In genomic region chrX:130204647-130205046, GRCh38 we compare ENCODE assay signal across 30 cellular contexts.
"Had no signal": no experiment of that assay in that cellular context is flagged by ENCODE, and none has a peak within 500 bp of the region (broad histone marks: within the 10 kb centered on the region; RNA-seq: fewer than 3 reads in every experiment).

No MANE protein-coding gene starts in this region.

- DNase-seq: activated B cell treated with CpG ODN at 0.5 μM for 24 hours; activated CD4-positive, alpha-beta memory T cell treated with anti-CD3 and anti-CD28 coated beads for 36 hours; activated CD4-positive, alpha-beta T cell treated with anti-CD3 and anti-CD28 coated beads for 4 hours; activated CD4-positive, alpha-beta T cell treated with anti-CD3 and anti-CD28 coated beads, Interleukin-2, amount 10 ng/mL, durations not matched to agents 24 days and 14 days; activated CD4-positive, alpha-beta T cell treated with anti-CD3 and anti-CD28 coated beads, Interleukin-2, amount 50 U/mL, for 1 hour; activated CD4-positive, alpha-beta T cell treated with anti-CD3 and anti-CD28 coated beads, Interleukin-2, amount 50 U/mL, for 4 hours; activated CD4-positive, CD25-positive, alpha-beta regulatory T cell treated with anti-CD3 and anti-CD28 coated beads, Interleukin-2, amount 50 U/mL, for 72 hours; activated CD8-positive, alpha-beta memory T cell treated with anti-CD3 and anti-CD28 coated beads, Interleukin-2, amount 10 ng/mL, durations not matched to agents 7 days and 5 days; activated CD8-positive, alpha-beta memory T cell treated with anti-CD3 and anti-CD28 coated beads, Interleukin-2, amount 50 U/mL, for 48 hours; activated CD8-positive, alpha-beta T cell treated with anti-CD3 and anti-CD28 coated beads for 36 hours; activated effector memory CD4-positive, alpha-beta T cell treated with Interleukin-2 at 50 U/mL for 16 hours; activated gamma-delta T cell; activated naive CD4-positive, alpha-beta T cell treated with anti-CD3 and anti-CD28 coated beads, Interleukin-2, amount 50 U/mL, for 16 hours; activated naive CD4-positive, alpha-beta T cell treated with Interleukin-2 at 50 U/mL for 16 hours; activated naive CD8-positive, alpha-beta T cell treated with anti-CD3 and anti-CD28 coated beads for 36 hours; activated T-cell treated with anti-CD3 and anti-CD28 coated beads, Interleukin-2, amount 50 U/mL, for 24 hours; activated T-cell treated with anti-CD3 and anti-CD28 coated beads, Interleukin-2, amount 50 U/mL, for 48 hours; adrenal gland; amniotic stem cell; aorta; body of pancreas; brain microvascular endothelial cell; central memory CD4-positive, alpha-beta T cell; T-helper 1 cell; T-helper 2 cell; T-helper 9 cell had no signal

- H3K27ac ChIP-seq: adrenal gland, body of pancreas, brain microvascular endothelial cell, breast epithelium, VCaP had no signal

- H3K9me3 ChIP-seq: adrenal gland, body of pancreas, breast epithelium had no signal

- ATAC-seq: activated CD8-positive, alpha-beta memory T cell treated with anti-CD3 and anti-CD28 coated beads, Interleukin-2, amount 10 ng/mL, durations not matched to agents 7 days and 5 days; activated CD8-positive, alpha-beta T cell treated with anti-CD3 and anti-CD28 coated beads for 36 hours; activated naive CD4-positive, alpha-beta T cell treated with anti-CD3 and anti-CD28 coated beads, Interleukin-2, amount 50 U/mL, for 72 hours; body of pancreas had no signal

- H3K4me1 ChIP-seq: adrenal gland, body of pancreas, breast epithelium had no signal

- FAIRE-seq: TTC549 had no signal

- H3K27me3 ChIP-seq: adrenal gland, body of pancreas, brain microvascular endothelial cell had no signal

- H3K36me3 ChIP-seq: adrenal gland, brain microvascular endothelial cell, breast epithelium had no signal

- H3K4me3 ChIP-seq: adrenal gland, body of pancreas, breast epithelium had no signal
